9 cellular contexts compared by ENCODE assay signal in the genomic region with DNA sequence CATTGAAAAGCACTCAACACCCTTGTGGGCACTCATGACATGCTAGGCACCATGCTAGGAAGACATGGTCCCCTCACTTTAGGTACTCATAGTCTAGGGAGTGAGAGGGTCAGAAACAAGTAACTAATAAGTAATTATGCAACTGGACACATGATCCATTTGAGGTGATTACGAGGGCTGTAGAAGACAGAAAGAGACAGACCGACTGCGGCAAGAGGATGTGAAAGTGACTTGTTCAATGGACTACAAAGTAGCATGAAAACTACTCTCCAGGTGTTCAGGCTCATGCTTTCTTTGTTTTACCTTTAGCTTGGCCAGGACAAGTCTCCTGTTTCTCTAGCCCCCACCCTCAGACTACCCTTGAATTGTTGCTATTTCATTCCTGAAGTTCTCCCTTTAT.
DNase-seq lines count a peak whose midpoint lies in the region; ATAC-seq and TF ChIP-seq lines count a peak whose summit lies in the region.
"Had no signal": no experiment of that assay in that cellular context is flagged by ENCODE, and none has a peak within 500 bp of the region (broad histone marks: within the 10 kb centered on the region; RNA-seq: fewer than 3 reads in every experiment).

No MANE protein-coding gene starts in this region.

- peaks cover 34% of the 10 kb centered on the region for H3K27me3 Mint-ChIP-seq in Calu3 (ENCODE audit: unreplicated experiment)
- H3K27me3 Mint-ChIP-seq in activated T-helper 1 cell treated with anti-CD3 and anti-CD28 coated beads, Interleukin-12 subunit alpha, Interleukin-12 subunit beta, Interleukin-2, Interleukin-4 antibody, amounts not matched to agents 30 ng/mL and 10 ng/mL and 1 ng/mL, durations not matched to agents 14 hours and 24 hours and 36 hours (ENCODE audit: insufficient read depth), result no peaks in the 10 kb centered on the region

- intact Hi-C loops in Calu3 (cut with micrococcal nuclease; ENCODE audit: unreplicated experiment), result no loop called here
- intact Hi-C loops in activated T-helper 1 cell treated with anti-CD3 and anti-CD28 coated beads, Interleukin-12 subunit alpha, Interleukin-12 subunit beta, Interleukin-2, Interleukin-4 antibody, amounts not matched to agents 30 ng/mL and 10 ng/mL and 1 ng/mL, durations not matched to agents 14 hours and 24 hours and 36 hours (cut with micrococcal nuclease), result no loop called here

- no peak overlapping the region for H3K27ac Mint-ChIP-seq in Calu3 (ENCODE audit: unreplicated experiment)
- H3K27ac Mint-ChIP-seq in activated T-helper 1 cell treated with anti-CD3 and anti-CD28 coated beads, Interleukin-12 subunit alpha, Interleukin-12 subunit beta, Interleukin-2, Interleukin-4 antibody, amounts not matched to agents 30 ng/mL and 10 ng/mL and 1 ng/mL, durations not matched to agents 14 hours and 24 hours and 36 hours, result no peak overlapping the region
- H3K27ac Mint-ChIP-seq: progenitor cell of endocrine pancreas had no signal

- H3K4me3 Mint-ChIP-seq in Calu3 (ENCODE audit: low read depth, unreplicated experiment), result no peak overlapping the region
- H3K4me3 Mint-ChIP-seq in activated T-helper 1 cell treated with anti-CD3 and anti-CD28 coated beads, Interleukin-12 subunit alpha, Interleukin-12 subunit beta, Interleukin-2, Interleukin-4 antibody, amounts not matched to agents 30 ng/mL and 10 ng/mL and 1 ng/mL, durations not matched to agents 14 hours and 24 hours and 36 hours, result no peak overlapping the region

- H3K36me3 Mint-ChIP-seq in Calu3 (ENCODE audit: insufficient read depth, unreplicated experiment), result no peaks in the 10 kb centered on the region
- no peaks in the 10 kb centered on the region for H3K36me3 Mint-ChIP-seq in activated T-helper 1 cell treated with anti-CD3 and anti-CD28 coated beads, Interleukin-12 subunit alpha, Interleukin-12 subunit beta, Interleukin-2, Interleukin-4 antibody, amounts not matched to agents 30 ng/mL and 10 ng/mL and 1 ng/mL, durations not matched to agents 14 hours and 24 hours and 36 hours (ENCODE audit: low read depth)

- no peak for TF ChIP-seq CTCF in GM13977 (IDR thresholded peaks at IDR 0.05; ENCODE audit: extremely low read depth, insufficient read depth, missing control alignments)
- no peak for TF ChIP-seq CTCF in Calu3 (IDR thresholded peaks at IDR 0.05; ENCODE audit: unreplicated experiment)

- DNase-seq in GM13977 (ENCODE audit: low spot score) (peak; percentile 52), NCI-H69 (lab: John Stamatoyannopoulos, UW) (peak; percentile 24), AML-193 (lab: John Stamatoyannopoulos, UW) (no peak), Calu3 (no peak), HUDEP-2 (lab: John Stamatoyannopoulos, UW; ENCODE audit: unreplicated experiment in 76 of 76) (no peak)
- DNase-seq in activated T-helper 1 cell treated with anti-CD3 and anti-CD28 coated beads, Interleukin-12 subunit alpha, Interleukin-12 subunit beta, Interleukin-2, Interleukin-4 antibody, amounts not matched to agents 30 ng/mL and 10 ng/mL and 1 ng/mL, durations not matched to agents 14 hours and 24 hours and 36 hours (ENCODE audit: low spot score), result no peak

- in situ Hi-C loops in GM13977 (cut with MboI; ENCODE audit: low pct_unique_long_range_greater_than_20kb, low sequenced_read_pairs, unreplicated experiment), result no loop called here

- CTCF ChIA-PET in Calu3 (lab: Charles Lee), result no interaction called here

- no peaks in the 10 kb centered on the region for H3K9me3 Mint-ChIP-seq in Calu3 (ENCODE audit: low read depth, unreplicated experiment)
- H3K9me3 Mint-ChIP-seq in activated T-helper 1 cell treated with anti-CD3 and anti-CD28 coated beads, Interleukin-12 subunit alpha, Interleukin-12 subunit beta, Interleukin-2, Interleukin-4 antibody, amounts not matched to agents 30 ng/mL and 10 ng/mL and 1 ng/mL, durations not matched to agents 14 hours and 24 hours and 36 hours, result no peaks in the 10 kb centered on the region

- no TSS peak for BruUV-seq in Calu3 (replicated peaks; lab: Mats Ljungman, UMichigan)

- ATAC-seq in GM21360 (IDR thresholded peaks at IDR 0.05; ENCODE audit: unreplicated experiment), result peak; percentile 56
- ATAC-seq in HG03039 (IDR thresholded peaks at IDR 0.05; ENCODE audit: unreplicated experiment), result peak; percentile 62

- no peaks in the 10 kb centered on the region for H3K4me1 Mint-ChIP-seq in Calu3 (ENCODE audit: low read depth, unreplicated experiment)
- H3K4me1 Mint-ChIP-seq in activated T-helper 1 cell treated with anti-CD3 and anti-CD28 coated beads, Interleukin-12 subunit alpha, Interleukin-12 subunit beta, Interleukin-2, Interleukin-4 antibody, amounts not matched to agents 30 ng/mL and 10 ng/mL and 1 ng/mL, durations not matched to agents 14 hours and 24 hours and 36 hours (ENCODE audit: low read depth), result no peaks in the 10 kb centered on the region

Comparison
In these comparisons a context has a peak if more than half of its experiments do, and no peak if none do; other contexts are left out.
1. DNase-seq: peak in GM13977 (single experiment) and NCI-H69 (single experiment); none in AML-193 (0 of 2), Calu3 (single experiment), HUDEP-2 (0 of 76) and activated T-helper 1 cell treated with anti-CD3 and anti-CD28 coated beads, Interleukin-12 subunit alpha, Interleukin-12 subunit beta, Interleukin-2, Interleukin-4 antibody, amounts not matched to agents 30 ng/mL and 10 ng/mL and 1 ng/mL, durations not matched to agents 14 hours and 24 hours and 36 hours (single experiment).